ENCODE assay signal across 25 cellular contexts in the genomic region with DNA sequence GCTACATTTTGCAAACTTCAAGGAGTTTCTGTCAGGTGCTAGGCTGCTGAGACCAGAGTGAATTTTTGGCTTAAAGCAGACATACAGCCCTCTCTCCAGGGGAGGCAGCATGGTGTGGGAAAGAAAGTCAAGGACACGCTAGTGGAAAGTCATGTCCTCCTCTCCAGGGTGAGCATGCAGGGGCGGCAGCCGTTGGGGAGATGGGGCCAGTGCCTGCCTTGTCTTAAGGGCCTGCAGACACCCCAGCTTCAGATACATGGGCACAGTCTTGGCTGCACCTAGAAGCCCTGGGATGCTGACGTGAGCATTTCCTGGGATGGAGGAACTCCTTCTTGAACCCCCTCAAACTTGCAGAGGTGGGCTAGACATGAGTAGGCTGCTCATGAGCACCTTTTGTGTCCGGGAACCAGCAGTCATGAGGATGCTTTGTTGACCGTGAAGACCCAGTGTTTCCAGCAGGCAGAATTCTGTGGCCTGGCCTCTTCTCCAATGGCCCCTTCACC. TPM values are rescaled to one million over a fixed set of nuclear protein-coding genes. Genes with fewer than 3 reads are reported as not detected.
"Had no signal": no experiment of that assay in that cellular context is flagged by ENCODE, and none has a peak within 500 bp of the region (broad histone marks: within the 10 kb centered on the region; RNA-seq: fewer than 3 reads in every experiment).

No MANE protein-coding gene starts in this region.

- H3K36me3 Mint-ChIP-seq: memory B cell; natural killer cell; stimulated activated naive B cell treated with anti-CD40 and anti-IgM and Interleukin-4, amounts not matched to agents 10 μg/mL and 1 μg/mL and 100 μg/mL, for 72 hours had no signal

- H3K9me3 ChIP-seq: gastrocnemius medialis, heart left ventricle, neutrophil, pancreas, spleen, thoracic aorta, tibial nerve, upper lobe of left lung had no signal

- H3K27ac Mint-ChIP-seq: effector memory CD8-positive, alpha-beta T cell; memory B cell; natural killer cell; progenitor cell of endocrine pancreas; stimulated activated naive B cell treated with anti-CD40 and anti-IgM and Interleukin-4, amounts not matched to agents 10 μg/mL and 1 μg/mL and 100 μg/mL, for 72 hours; stimulated activated naive CD8-positive, alpha-beta T cell treated with anti-CD3 and anti-CD28 coated beads, Interleukin-15, Interleukin-2, amounts not matched to agents 100 ng/mL and 50 ng/mL, for 24 hours had no signal

- H3K27me3 ChIP-seq: pancreas, upper lobe of left lung had no signal

- H3K79me2 ChIP-seq: hepatocyte had no signal

- H3K27ac ChIP-seq: epithelial cell of prostate, gastrocnemius medialis, heart left ventricle, hepatocyte, neutrophil, pancreas, spleen, thoracic aorta, tibial nerve, upper lobe of left lung had no signal

- DNase-seq: cortex of kidney; effector memory CD8-positive, alpha-beta T cell; foreskin fibroblast; gastrocnemius medialis; heart left ventricle; kidney; natural killer cell; pancreas; spleen; stimulated activated CD4-positive, alpha-beta T cell treated with anti-CD3 and anti-CD28 coated beads, Interleukin-15, amount 100 ng/mL, for 24 hours; stimulated activated CD4-positive, alpha-beta T cell treated with anti-CD3 and anti-CD28 coated beads, Interleukin-2, amount 100 ng/mL, for 48 hours; stimulated activated naive B cell treated with anti-CD40 and anti-IgM and Interleukin-4, amounts not matched to agents 10 μg/mL and 1 μg/mL and 100 μg/mL, for 72 hours; upper lobe of left lung had no signal

- H3K4me1 Mint-ChIP-seq: memory B cell; natural killer cell; stimulated activated naive B cell treated with anti-CD40 and anti-IgM and Interleukin-4, amounts not matched to agents 10 μg/mL and 1 μg/mL and 100 μg/mL, for 72 hours had no signal

- H3K4me3 Mint-ChIP-seq: effector memory CD8-positive, alpha-beta T cell; memory B cell; natural killer cell; stimulated activated naive B cell treated with anti-CD40 and anti-IgM and Interleukin-4, amounts not matched to agents 10 μg/mL and 1 μg/mL and 100 μg/mL, for 72 hours; stimulated activated naive CD8-positive, alpha-beta T cell treated with anti-CD3 and anti-CD28 coated beads, Interleukin-15, Interleukin-2, amounts not matched to agents 100 ng/mL and 50 ng/mL, for 24 hours had no signal

- H3K4me3 ChIP-seq: gastrocnemius medialis, heart left ventricle, hepatocyte, lung, pancreas, spleen, thoracic aorta, tibial nerve, upper lobe of left lung had no signal

- H2AFZ ChIP-seq: hepatocyte had no signal

- H3K4me2 ChIP-seq: hepatocyte had no signal

- H3K9me3 Mint-ChIP-seq: effector memory CD8-positive, alpha-beta T cell; memory B cell; natural killer cell; stimulated activated naive B cell treated with anti-CD40 and anti-IgM and Interleukin-4, amounts not matched to agents 10 μg/mL and 1 μg/mL and 100 μg/mL, for 72 hours; stimulated activated naive CD8-positive, alpha-beta T cell treated with anti-CD3 and anti-CD28 coated beads, Interleukin-15, Interleukin-2, amounts not matched to agents 100 ng/mL and 50 ng/mL, for 24 hours had no signal

- H3K36me3 ChIP-seq: gastrocnemius medialis, heart left ventricle, neutrophil, pancreas, spleen, thoracic aorta, tibial nerve, upper lobe of left lung had no signal

- H3K4me1 ChIP-seq: gastrocnemius medialis, heart left ventricle, pancreas, spleen, tibial nerve, upper lobe of left lung had no signal

- FAIRE-seq: kidney, pancreas, urothelium cell line had no signal

RNA-seq across cellular contexts. Expression of a gene that starts 56.9 kb away (rescaled TPM):
- total RNA-seq: liver, natural killer cell, skeletal muscle tissue had no signal
